In the genomic region with DNA sequence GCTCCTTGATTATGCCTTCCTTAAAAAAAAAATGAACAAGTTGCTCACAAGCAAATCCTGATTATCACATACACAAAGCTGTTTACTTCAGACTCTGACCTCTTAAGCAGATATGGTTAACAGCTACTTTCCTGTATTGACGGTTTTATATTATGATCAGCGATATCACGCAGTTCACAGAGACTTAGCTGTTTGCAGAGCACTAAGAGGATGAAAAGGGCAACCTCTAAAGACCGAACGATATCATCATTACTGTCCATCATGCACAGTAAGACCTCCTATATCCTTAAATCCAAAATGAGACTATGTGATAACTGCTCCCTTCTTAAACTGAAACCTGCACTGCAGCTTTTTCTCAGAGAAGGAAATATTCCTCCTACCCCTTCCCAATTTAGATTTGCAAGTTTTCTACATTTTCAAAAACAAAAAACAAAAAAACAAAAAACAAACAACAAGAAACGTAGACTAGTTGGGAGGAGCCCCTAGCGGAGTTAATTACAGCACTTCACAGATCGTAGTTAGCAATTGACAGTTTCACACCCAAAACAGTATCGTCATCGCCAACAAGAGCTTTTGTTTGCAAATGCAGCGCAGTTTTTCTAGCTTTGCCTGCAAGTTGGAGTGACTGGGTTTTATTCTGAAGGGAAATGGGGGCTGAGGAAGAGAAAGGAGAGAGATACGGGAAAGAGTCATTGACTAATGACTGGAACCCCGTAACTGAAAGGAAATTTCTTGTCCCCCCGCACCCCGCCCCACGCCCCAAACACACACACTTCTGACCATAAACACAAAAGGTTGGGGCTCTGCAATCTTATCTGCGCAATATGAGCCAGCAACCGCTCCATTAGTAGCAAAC, we compare ENCODE assay signal across 2 cellular contexts.
TF ChIP-seq lines count a peak whose summit lies in the region.

No MANE protein-coding gene starts in this region.

TF ChIP-seq in IMR-90, 13 proteins besides CTCF, POLR2A, EP300 and RAD21:
- TF ChIP-seq MAFK (IDR thresholded peaks at IDR 0.05; ENCODE audit: low read depth, low read length), result no peak
- TF ChIP-seq, protein P1, sequence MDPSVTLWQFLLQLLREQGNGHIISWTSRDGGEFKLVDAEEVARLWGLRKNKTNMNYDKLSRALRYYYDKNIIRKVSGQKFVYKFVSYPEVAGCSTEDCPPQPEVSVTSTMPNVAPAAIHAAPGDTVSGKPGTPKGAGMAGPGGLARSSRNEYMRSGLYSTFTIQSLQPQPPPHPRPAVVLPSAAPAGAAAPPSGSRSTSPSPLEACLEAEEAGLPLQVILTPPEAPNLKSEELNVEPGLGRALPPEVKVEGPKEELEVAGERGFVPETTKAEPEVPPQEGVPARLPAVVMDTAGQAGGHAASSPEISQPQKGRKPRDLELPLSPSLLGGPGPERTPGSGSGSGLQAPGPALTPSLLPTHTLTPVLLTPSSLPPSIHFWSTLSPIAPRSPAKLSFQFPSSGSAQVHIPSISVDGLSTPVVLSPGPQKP (IDR thresholded peaks at IDR 0.05; ENCODE audit: borderline replicate concordance, low read depth, low read length), result no peak
- TF ChIP-seq MXI1 (IDR thresholded peaks at IDR 0.05; ENCODE audit: borderline replicate concordance, low read depth, low read length), result no peak
- TF ChIP-seq, protein P2, sequence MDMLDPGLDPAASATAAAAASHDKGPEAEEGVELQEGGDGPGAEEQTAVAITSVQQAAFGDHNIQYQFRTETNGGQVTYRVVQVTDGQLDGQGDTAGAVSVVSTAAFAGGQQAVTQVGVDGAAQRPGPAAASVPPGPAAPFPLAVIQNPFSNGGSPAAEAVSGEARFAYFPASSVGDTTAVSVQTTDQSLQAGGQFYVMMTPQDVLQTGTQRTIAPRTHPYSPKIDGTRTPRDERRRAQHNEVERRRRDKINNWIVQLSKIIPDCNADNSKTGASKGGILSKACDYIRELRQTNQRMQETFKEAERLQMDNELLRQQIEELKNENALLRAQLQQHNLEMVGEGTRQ (IDR thresholded peaks at IDR 0.05; ENCODE audit: low read depth, low read length), result no peak

TF ChIP-seq in H1, 55 proteins besides CTCF, POLR2A, EP300 and RAD21:
- TF ChIP-seq SIN3A (conservative IDR thresholded peaks at IDR 0.05 in 1 of 2, IDR thresholded peaks at IDR 0.05 in 1 of 2; ENCODE audit: low read depth in 1 of 2, low read length in 2 of 2) (0 out of 4 replicates have a peak, but pooled peaks have one; percentile 51 to 58), FOSL1 (IDR thresholded peaks at IDR 0.05; ENCODE audit: insufficient read depth, low read depth, low read length) (no peak)
TF ChIP-seq in H1: peak in this region for 1.
